Comparison of ENCODE assay signal across 8 cellular contexts in the genomic region with DNA sequence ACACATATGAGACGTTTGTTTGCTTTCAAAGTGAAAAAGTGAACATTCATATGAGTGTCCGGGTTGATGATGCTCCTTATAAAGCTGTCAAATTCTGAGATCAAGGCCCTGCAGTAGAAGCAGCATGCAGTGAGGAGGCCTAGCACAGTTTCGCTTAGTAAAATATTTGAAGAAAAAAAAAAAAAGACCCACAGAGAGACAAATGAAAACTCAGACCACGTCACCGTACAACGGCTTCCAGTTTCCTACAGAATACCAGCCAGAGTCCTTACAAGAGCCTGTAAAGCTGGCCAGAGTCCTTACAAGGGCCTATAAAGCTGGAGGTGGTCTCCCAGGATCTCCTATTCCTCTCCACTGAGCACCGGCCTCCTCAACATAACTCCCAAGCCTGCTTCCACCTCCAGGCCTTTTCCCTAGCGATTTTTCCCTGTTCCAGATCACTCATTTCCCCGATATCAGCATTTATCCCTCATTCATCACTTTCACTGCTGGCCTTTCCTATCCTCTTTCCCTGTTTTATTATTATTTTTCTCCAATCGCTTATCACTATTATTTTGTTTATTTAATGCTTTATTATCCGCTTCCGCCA. TPM values are rescaled to one million over a fixed set of nuclear protein-coding genes. Genes with fewer than 3 reads are reported as not detected.
DNase-seq lines count a peak whose midpoint lies in the region; ATAC-seq and TF ChIP-seq lines count a peak whose summit lies in the region.

No MANE protein-coding gene starts in this region.

- peaks cover 3% of the 10 kb centered on the region; the same call in 1 of the 2 replicates for H3K4me1 ChIP-seq in SJCRH30
- peaks cover 5 to 6% of the 10 kb centered on the region in 2 donors for H3K4me1 ChIP-seq in lung (ENCODE audit: control insufficient read depth in 2 of 2, insufficient read depth in 2 of 2, low read length in 2 of 2)
- H3K4me1 ChIP-seq in stomach: peaks cover 19 to 61% (median 40%) of the 10 kb centered on the region in 4 donors

- H3K9me3 ChIP-seq in SJCRH30 (replicated peaks) (no peaks in the 10 kb centered on the region), lung (ENCODE audit: control insufficient read depth in 2 of 2, insufficient read depth in 1 of 2, low read length in 1 of 2) (no peaks in the 10 kb centered on the region), stomach (no peaks in the 10 kb centered on the region)

- no peak for TF ChIP-seq POLR2A in stomach (IDR thresholded peaks at IDR 0.05)

- H3K27ac ChIP-seq in SJCRH30: peak overlapping the region; percentile 65
- peak overlapping the region; percentile 93 to 97 for H3K27ac ChIP-seq in lung (ENCODE audit: low read depth in 1 of 2, low read length in 1 of 2)
- H3K27ac ChIP-seq in stomach: peak overlapping the region; percentile 73 to 95 (median 93)

- DNase-seq in DMS79 treated with DMSO at 0.1 percent for 48 hours (lab: John Stamatoyannopoulos, UW) (peak; percentile 9), SJCRH30 (peak; percentile 52 to 72), cerebellar cortex (ENCODE audit: low spot score) (peak; percentile 82), lung (ENCODE audit: low spot score) (peak; percentile 31), stomach (no peak), LoVo (ENCODE audit: low spot score) (no peak), NCI-H1436 treated with DMSO at 0.1 percent for 48 hours (lab: John Stamatoyannopoulos, UW) (no peak)

- WGBS in lung, 2 donors: 7 to 8% methylated on average over 12 of the region's 12 CpGs
- WGBS in stomach, 5 donors: 8 to 14% (median 10%) methylated on average over 12 of the region's 12 CpGs

- no peaks in the 10 kb centered on the region for H3K36me3 ChIP-seq in SJCRH30
- H3K36me3 ChIP-seq in lung (ENCODE audit: control insufficient read depth in 2 of 2, insufficient read depth in 2 of 2, low read length in 2 of 2): peaks cover 0 to 3% of the 10 kb centered on the region in 2 donors
- peaks cover 0 to 9% (median 3%) of the 10 kb centered on the region in 4 donors for H3K36me3 ChIP-seq in stomach

- ATAC-seq in HG03175 (IDR thresholded peaks at IDR 0.05; ENCODE audit: unreplicated experiment): peak; percentile 20
- no peak for ATAC-seq in lung (ENCODE audit: insufficient read depth, low FRiP score)

- intact Hi-C loops in stomach (cut with DNase I; ENCODE audit: low total_unique reads): no loop called here

- TF ChIP-seq CTCF in lung (IDR thresholded peaks at IDR 0.05; ENCODE audit: control extremely low read depth, extremely low read depth) (no peak), stomach (IDR thresholded peaks at IDR 0.05) (no peak)

- TF ChIP-seq EP300 in stomach (IDR thresholded peaks at IDR 0.05): no peak

- H3K27me3 ChIP-seq in SJCRH30 (no peaks in the 10 kb centered on the region), lung (ENCODE audit: control insufficient read depth, insufficient read depth) (no peaks in the 10 kb centered on the region), stomach (no peaks in the 10 kb centered on the region)

- H3K4me3 ChIP-seq in SJCRH30 (peak overlapping the region; percentile 69), lung (peak overlapping the region; percentile 20), stomach (peak overlapping the region; percentile 68 to 85 (median 76))

RNA-seq across cellular contexts. Expression of gene HMGN4, which starts 1.5 kb away (rescaled TPM):
- total RNA-seq in SJCRH30 (2014; rRNA removed; shearing (Covaris generic)): 52.2 and 53.8 TPM in 2 replicates
- 10 to 100 TPM; 50.8 to 57.6 TPM for total RNA-seq in lung
- 10 to 100 TPM; 16.1 to 73.3 TPM for polyA plus RNA-seq in lung
- 10 to 100 TPM; 11.3 to 96.0 (median 66.1) TPM for total RNA-seq in stomach
- 10 to 100 TPM; 22.4 to 46.3 (median 29.2) TPM for polyA plus RNA-seq in stomach

RNA-seq across cellular contexts. Expression of gene BTN1A1, which starts 36.6 kb away (rescaled TPM):
- total RNA-seq in SJCRH30 (2014; rRNA removed; shearing (Covaris generic)): 0.04 TPM in 1 of 2 replicates, not detected in the other
- total RNA-seq in lung (under 1 TPM; 0.06 to 0.26 TPM), stomach (not detected)
- polyA plus RNA-seq in lung (under 1 TPM in 1 of 2 donors, not detected in 1; 0.06 TPM), stomach (not detected)

Comparison
In these comparisons a context has a peak if more than half of its experiments do, and no peak if none do; other contexts are left out.
1. DNase-seq: peak in DMS79 treated with DMSO at 0.1 percent for 48 hours (single experiment), SJCRH30 (2 of 2), cerebellar cortex (single experiment) and lung (single experiment); none in stomach (single experiment), LoVo (single experiment) and NCI-H1436 treated with DMSO at 0.1 percent for 48 hours (single experiment).
2. H3K4me3 ChIP-seq: peak in every context shown above with its lines; median percentile 76 in stomach; 69 in SJCRH30; 20 in lung.
3. Peak in every context shown above with its lines, with median percentiles within 50 percentile points of each other: H3K27ac ChIP-seq.